Comparison of ENCODE assay signal across 18 cellular contexts in genomic region chr2:148882051-148882450, GRCh38. TPM values are rescaled to one million over a fixed set of nuclear protein-coding genes. Genes with fewer than 3 reads are reported as not detected.
A peak's percentile ranks its signal among the peaks of the same experiment; 100 is the strongest.
DNase-seq lines count a peak whose midpoint lies in the region; ATAC-seq and TF ChIP-seq lines count a peak whose summit lies in the region.
"Had no signal": no experiment of that assay in that cellular context is flagged by ENCODE, and none has a peak within 500 bp of the region (broad histone marks: within the 10 kb centered on the region; RNA-seq: fewer than 3 reads in every experiment).

No MANE protein-coding gene starts in this region.

- 77 to 86% methylated on average over 8 to 9 of the region's 9 CpGs for WGBS in endodermal cell (ENCODE audit: insufficient coverage in 1 of 2, insufficient read length in 1 of 2), 2 experiments

- H3K4me3 Mint-ChIP-seq in Caco-2 (ENCODE audit: unreplicated experiment) (no peak overlapping the region), endodermal cell (no peak overlapping the region), natural killer cell (no peak overlapping the region)
- H3K4me3 Mint-ChIP-seq: CD4-positive, alpha-beta memory T cell; IgD-negative memory B cell had no signal

- no peak overlapping the region for H3K27ac Mint-ChIP-seq in Caco-2 (ENCODE audit: unreplicated experiment)
- peak overlapping the region; percentile 68 for H3K27ac Mint-ChIP-seq in endodermal cell
- H3K27ac Mint-ChIP-seq in natural killer cell, result no peak overlapping the region
- H3K27ac Mint-ChIP-seq: IgD-negative memory B cell had no signal

- CTCF ChIA-PET in Caco-2 (lab: Charles Lee), result no interaction called here

- no peaks in the 10 kb centered on the region for H3K9me3 Mint-ChIP-seq in Caco-2 (ENCODE audit: unreplicated experiment)
- H3K9me3 Mint-ChIP-seq in endodermal cell, result peaks cover 15% of the 10 kb centered on the region
- no peaks in the 10 kb centered on the region for H3K9me3 Mint-ChIP-seq in natural killer cell

- H3K4me1 ChIP-seq in Caco-2 (no peaks in the 10 kb centered on the region), endodermal cell (ENCODE audit: control insufficient read depth, insufficient read depth, low read length) (no peaks in the 10 kb centered on the region)
- H3K4me1 ChIP-seq: BE2C had no signal

- DNase-seq in Caco-2 (peak; percentile 4 to 45), NCI-H226 (peak; percentile 42), endodermal cell (peak; percentile 56), substantia nigra (lab: John Stamatoyannopoulos, UW) (no peak), natural killer cell (no peak), AG08395 (ENCODE audit: low spot score) (no peak)
- DNase-seq in stimulated activated CD4-positive, alpha-beta T cell treated with anti-CD3 and anti-CD28 coated beads, Interleukin-2, amount 100 ng/mL, for 24 hours, result no peak
- DNase-seq: BE2C; CD4-positive, alpha-beta memory T cell; DMS153; DMS79 treated with DMSO at 0.1 percent for 48 hours; EL; GDM1; GOT3 had no signal

- H3K36me3 Mint-ChIP-seq in Caco-2 (ENCODE audit: insufficient read depth, unreplicated experiment) (no peaks in the 10 kb centered on the region), endodermal cell (ENCODE audit: low read depth) (peaks cover 14% of the 10 kb centered on the region), natural killer cell (no peaks in the 10 kb centered on the region)
- H3K36me3 Mint-ChIP-seq: IgD-negative memory B cell had no signal

- H3K27me3 ChIP-seq in Caco-2 (replicated peaks; ENCODE audit: control insufficient read depth, insufficient read depth, low read length), result no peaks in the 10 kb centered on the region
- H3K27me3 ChIP-seq in endodermal cell (ENCODE audit: control insufficient read depth, insufficient read depth, low read length, poor library complexity, severe bottlenecking), result no peaks in the 10 kb centered on the region
- H3K27me3 ChIP-seq: BE2C had no signal

- H3K9me3 ChIP-seq in Caco-2 (0 out of 2 replicates have a peak, but pooled peaks cover 5% of the 10 kb centered on the region), endodermal cell (ENCODE audit: control insufficient read depth, low read length) (peaks cover 14% of the 10 kb centered on the region)
- H3K9me3 ChIP-seq: BE2C had no signal

- H3K36me3 ChIP-seq in Caco-2 (ENCODE audit: control insufficient read depth, insufficient read depth, low read length), result no peaks in the 10 kb centered on the region
- no peaks in the 10 kb centered on the region for H3K36me3 ChIP-seq in endodermal cell (ENCODE audit: control insufficient read depth, insufficient read depth, low read length)

- no peak overlapping the region for H3K9ac ChIP-seq in endodermal cell (ENCODE audit: extremely low read depth, low read length, poor library complexity, severe bottlenecking)

- H3K27me3 Mint-ChIP-seq in Caco-2 (ENCODE audit: insufficient read depth, unreplicated experiment), result peaks cover 2% of the 10 kb centered on the region
- H3K27me3 Mint-ChIP-seq in endodermal cell (ENCODE audit: insufficient read depth), result peaks cover 2% of the 10 kb centered on the region
- H3K27me3 Mint-ChIP-seq in natural killer cell (ENCODE audit: low read depth in 2 of 2), result peaks cover 32 to 50% of the 10 kb centered on the region in 2 donors
- H3K27me3 Mint-ChIP-seq: CD4-positive, alpha-beta memory T cell; IgD-negative memory B cell had no signal

- no TSS peak for BruUV-seq in Caco-2 (replicated peaks; lab: Mats Ljungman, UMichigan)

- H3K27ac ChIP-seq in endodermal cell (ENCODE audit: low read depth, low read length), result no peak overlapping the region
- peak overlapping the region; percentile 28 for H3K27ac ChIP-seq in substantia nigra (ENCODE audit: low read depth, low read length, poor library complexity, severe bottlenecking)
- H3K27ac ChIP-seq: C4-2B, HL-60 had no signal

- POLR2A ChIA-PET in Caco-2 (lab: Charles Lee), result no interaction called here

- H3K4me1 Mint-ChIP-seq in Caco-2 (ENCODE audit: low read depth, unreplicated experiment) (no peaks in the 10 kb centered on the region), endodermal cell (peaks cover 13% of the 10 kb centered on the region), natural killer cell (peaks cover under 1 to 2% of the 10 kb centered on the region in 2 donors)

- intact Hi-C loops in Caco-2 (cut with micrococcal nuclease; ENCODE audit: unreplicated experiment) (no loop called here), natural killer cell (cut with micrococcal nuclease) (no loop called here)

- ATAC-seq in natural killer cell, result no peak
- ATAC-seq: HCT116 had no signal

- TF ChIP-seq CTCF in Caco-2 (IDR thresholded peaks at IDR 0.05; ENCODE audit: insufficient read depth in 1 of 2, low read depth in 1 of 2, low read length in 1 of 2, severe bottlenecking in 1 of 2, unreplicated experiment in 1 of 2), result no peak
- TF ChIP-seq CTCF in endodermal cell (conservative IDR thresholded peaks at IDR 0.05), result no peak
- TF ChIP-seq CTCF in natural killer cell (IDR thresholded peaks at IDR 0.05), result no peak

- H3K4me3 ChIP-seq in Caco-2 (ENCODE audit: low read depth, low read length), result no peak overlapping the region
- H3K4me3 ChIP-seq in endodermal cell (ENCODE audit: low read length), result no peak overlapping the region

RNA-seq across cellular contexts. Expression of gene KIF5C, which starts 7.0 kb away (rescaled TPM):
- total RNA-seq in Caco-2 (2022) (1.1 and 1.5 TPM in 2 replicates), endodermal cell (10 to 100 TPM; 39.1 to 41.9 TPM), natural killer cell (1 to 10 TPM in 2 of 3 donors, under 1 TPM in 1; 0.42 to 2.7 (median 1.8) TPM)
- 47.2 TPM for polyA plus RNA-seq in endodermal cell (2013, experiment 1 of 2)
- 46.5 TPM for polyA plus RNA-seq in endodermal cell (2013, experiment 2 of 2)

Comparison
In these comparisons a context has a peak if more than half of its experiments do, and no peak if none do; other contexts are left out.
1. DNase-seq: peak in Caco-2 (2 of 2), NCI-H226 (single experiment) and endodermal cell (single experiment); none in substantia nigra (0 of 49), natural killer cell (single experiment), AG08395 (single experiment) and stimulated activated CD4-positive, alpha-beta T cell treated with anti-CD3 and anti-CD28 coated beads, Interleukin-2, amount 100 ng/mL, for 24 hours (0 of 2).
2. RNA of gene KIF5C, which starts 7.0 kb away (total RNA-seq): 39.1 to 41.9 TPM in endodermal cell; 0.42 to 2.7 TPM in natural killer cell and 1.1 to 1.5 TPM in Caco-2; every median in the first group is over 10 times any median in the second.